ENCODE assay signal across 10 cellular contexts in the genomic region with DNA sequence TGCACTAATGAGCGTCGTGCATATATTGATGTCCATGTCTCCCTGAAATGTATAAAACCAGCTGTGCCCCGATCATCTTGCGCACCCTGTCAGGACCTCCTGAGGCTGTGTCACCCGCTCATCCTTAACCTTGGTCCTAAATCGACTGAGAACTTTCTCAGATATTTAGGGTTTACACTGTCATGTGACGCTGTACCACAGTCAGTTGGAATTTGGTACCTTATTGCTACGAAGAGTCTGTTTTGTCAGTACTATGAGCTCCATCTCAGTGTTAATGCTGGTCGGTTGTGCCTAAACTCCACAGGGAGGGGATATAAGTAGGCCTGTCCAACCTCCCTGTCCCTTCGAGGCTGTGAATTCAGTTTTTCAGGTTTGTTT. TPM values are rescaled to one million over a fixed set of nuclear protein-coding genes. Genes with fewer than 3 reads are reported as not detected.
A peak's percentile ranks its signal among the peaks of the same experiment; 100 is the strongest.
DNase-seq lines count a peak whose midpoint lies in the region; ATAC-seq and TF ChIP-seq lines count a peak whose summit lies in the region.
"Had no signal": no experiment of that assay in that cellular context is flagged by ENCODE, and none has a peak within 500 bp of the region (broad histone marks: within the 10 kb centered on the region; RNA-seq: fewer than 3 reads in every experiment).

No MANE protein-coding gene starts in this region.

- peak overlapping the region; percentile 51 for H3K27ac Mint-ChIP-seq in activated naive CD8-positive, alpha-beta T cell
- H3K27ac Mint-ChIP-seq in activated naive CD8-positive, alpha-beta T cell treated with anti-CD3 and anti-CD28 coated beads, Interleukin-2, amount 50 U/mL, for 24 hours = no peak overlapping the region

- TF ChIP-seq EP300 in tibial nerve (IDR thresholded peaks at IDR 0.05) = no peak

- peak overlapping the region; percentile 52; the same call in 1 of the 2 replicates for H3K9ac ChIP-seq in iPS-20b (ENCODE audit: low read depth, low read length)

- no peak overlapping the region for H3K4me3 Mint-ChIP-seq in activated naive CD8-positive, alpha-beta T cell
- no peak overlapping the region for H3K4me3 Mint-ChIP-seq in activated naive CD8-positive, alpha-beta T cell treated with anti-CD3 and anti-CD28 coated beads, Interleukin-2, amount 50 U/mL, for 24 hours

- no peak for TF ChIP-seq POLR2A in tibial nerve (IDR thresholded peaks at IDR 0.05)

- no peak for DNase-seq in activated naive CD8-positive, alpha-beta T cell treated with anti-CD3 and anti-CD28 coated beads, Interleukin-2, amount 50 U/mL, for 24 hours
- no peak for DNase-seq in tibial nerve (ENCODE audit: low spot score in 2 of 2)
- no peak for DNase-seq in midbrain (lab: John Stamatoyannopoulos, UW)
- DNase-seq in NCI-H2196 (lab: John Stamatoyannopoulos, UW; ENCODE audit: unreplicated experiment) = no peak
- DNase-seq: DND-41; erythroblast; stimulated activated naive CD4-positive, alpha-beta T cell had no signal

- H3K27me3 Mint-ChIP-seq in activated naive CD8-positive, alpha-beta T cell = no peaks in the 10 kb centered on the region
- H3K27me3 Mint-ChIP-seq in activated naive CD8-positive, alpha-beta T cell treated with anti-CD3 and anti-CD28 coated beads, Interleukin-2, amount 50 U/mL, for 24 hours = peaks cover 8% of the 10 kb centered on the region

- H3K9me3 ChIP-seq in iPS-20b (ENCODE audit: insufficient read depth, low read depth, low read length) (no peaks in the 10 kb centered on the region), tibial nerve (no peaks in the 10 kb centered on the region)

- ATAC-seq in activated naive CD8-positive, alpha-beta T cell treated with anti-CD3 and anti-CD28 coated beads, Interleukin-2, amount 50 U/mL, for 24 hours = no peak

- no peaks in the 10 kb centered on the region for H3K9me3 Mint-ChIP-seq in activated naive CD8-positive, alpha-beta T cell (ENCODE audit: low read depth)
- H3K9me3 Mint-ChIP-seq in activated naive CD8-positive, alpha-beta T cell treated with anti-CD3 and anti-CD28 coated beads, Interleukin-2, amount 50 U/mL, for 24 hours = no peaks in the 10 kb centered on the region

- peaks cover 51% of the 10 kb centered on the region for H3K4me1 Mint-ChIP-seq in activated naive CD8-positive, alpha-beta T cell (ENCODE audit: low read depth)
- H3K4me1 Mint-ChIP-seq in activated naive CD8-positive, alpha-beta T cell treated with anti-CD3 and anti-CD28 coated beads, Interleukin-2, amount 50 U/mL, for 24 hours = peaks cover 42% of the 10 kb centered on the region

- H3K4me3 ChIP-seq in iPS-20b (ENCODE audit: low read length) (peak overlapping the region; percentile 50; the same call in 1 of the 2 replicates), tibial nerve (no peak overlapping the region)

- H3K4me1 ChIP-seq in iPS-20b (ENCODE audit: insufficient read depth, low read length) (peaks cover 25% of the 10 kb centered on the region; the same call in 1 of the 2 replicates), tibial nerve (peaks cover 0 to 46% (median 26%) of the 10 kb centered on the region in 4 donors)

- TF ChIP-seq CTCF in tibial nerve (IDR thresholded peaks at IDR 0.05) = no peak

- H3K27ac ChIP-seq in iPS-20b (ENCODE audit: low read length) = peak overlapping the region; percentile 23
- peak overlapping the region in 3 of 4 donors; percentile 80 to 94 (median 94) for H3K27ac ChIP-seq in tibial nerve

- WGBS in tibial nerve, 2 donors = 74 to 75% methylated on average over 10 of the region's 10 CpGs

- no peaks in the 10 kb centered on the region for H3K36me3 ChIP-seq in iPS-20b (ENCODE audit: insufficient read depth, low read depth, low read length)
- H3K36me3 ChIP-seq in tibial nerve = no peaks in the 10 kb centered on the region

- H3K27me3 ChIP-seq in iPS-20b (ENCODE audit: insufficient read depth, low read length) (no peaks in the 10 kb centered on the region), tibial nerve (peaks cover 0 to 1% of the 10 kb centered on the region in 2 donors)

- no peaks in the 10 kb centered on the region for H3K36me3 Mint-ChIP-seq in activated naive CD8-positive, alpha-beta T cell
- H3K36me3 Mint-ChIP-seq in activated naive CD8-positive, alpha-beta T cell treated with anti-CD3 and anti-CD28 coated beads, Interleukin-2, amount 50 U/mL, for 24 hours (ENCODE audit: low read depth) = peaks cover 9% of the 10 kb centered on the region

RNA-seq across cellular contexts. Expression of a gene that starts 1.8 kb away (rescaled TPM):
- 100 to 1,000 TPM; 258 to 624 (median 292) TPM for total RNA-seq in tibial nerve

RNA-seq across cellular contexts. Expression of a gene that starts 6.5 kb away (rescaled TPM):
- not detected for total RNA-seq in tibial nerve
- total RNA-seq: LHCN-M2 had no signal

RNA-seq across cellular contexts. Expression of a gene that starts 8.0 kb away (rescaled TPM):
- 100 to 1,000 TPM; 216 to 431 (median 256) TPM for total RNA-seq in tibial nerve

RNA-seq across cellular contexts. Expression of a gene that starts 14.8 kb away (rescaled TPM):
- 100 to 1,000 TPM; 258 to 816 (median 325) TPM for total RNA-seq in tibial nerve

RNA-seq across cellular contexts. Expression of a gene that starts 16.9 kb away (rescaled TPM):
- 100 to 1,000 TPM in 1 of 4 donors, 10 to 100 TPM in 3; 43.7 to 166 (median 55.6) TPM for total RNA-seq in tibial nerve
